Comparison of ENCODE assay signal across 8 cellular contexts in the genomic region with DNA sequence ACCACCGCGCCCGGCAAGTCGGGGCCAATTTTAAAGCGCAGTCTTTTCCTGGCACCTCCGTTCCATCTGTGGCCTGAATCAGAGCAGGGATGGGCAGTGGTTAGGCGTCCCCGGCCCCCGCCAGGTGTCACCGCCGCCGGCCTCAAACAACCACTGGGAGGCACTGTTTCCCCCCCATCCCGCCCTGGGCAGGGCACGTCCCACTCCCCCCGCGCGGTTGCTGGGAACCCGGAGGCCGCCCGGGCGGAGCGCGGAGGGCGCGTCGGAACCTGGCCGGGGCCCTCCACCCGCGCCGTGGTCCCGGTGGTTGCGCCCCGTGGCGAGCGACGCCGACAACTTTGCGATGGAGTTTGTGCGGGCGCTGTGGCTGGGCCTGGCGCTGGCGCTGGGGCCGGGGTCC. TPM values are rescaled to one million over a fixed set of nuclear protein-coding genes. Genes with fewer than 3 reads are reported as not detected.
DNase-seq lines count a peak whose midpoint lies in the region; ATAC-seq, FAIRE-seq and TF ChIP-seq lines count a peak whose summit lies in the region.

A gene with protein sequence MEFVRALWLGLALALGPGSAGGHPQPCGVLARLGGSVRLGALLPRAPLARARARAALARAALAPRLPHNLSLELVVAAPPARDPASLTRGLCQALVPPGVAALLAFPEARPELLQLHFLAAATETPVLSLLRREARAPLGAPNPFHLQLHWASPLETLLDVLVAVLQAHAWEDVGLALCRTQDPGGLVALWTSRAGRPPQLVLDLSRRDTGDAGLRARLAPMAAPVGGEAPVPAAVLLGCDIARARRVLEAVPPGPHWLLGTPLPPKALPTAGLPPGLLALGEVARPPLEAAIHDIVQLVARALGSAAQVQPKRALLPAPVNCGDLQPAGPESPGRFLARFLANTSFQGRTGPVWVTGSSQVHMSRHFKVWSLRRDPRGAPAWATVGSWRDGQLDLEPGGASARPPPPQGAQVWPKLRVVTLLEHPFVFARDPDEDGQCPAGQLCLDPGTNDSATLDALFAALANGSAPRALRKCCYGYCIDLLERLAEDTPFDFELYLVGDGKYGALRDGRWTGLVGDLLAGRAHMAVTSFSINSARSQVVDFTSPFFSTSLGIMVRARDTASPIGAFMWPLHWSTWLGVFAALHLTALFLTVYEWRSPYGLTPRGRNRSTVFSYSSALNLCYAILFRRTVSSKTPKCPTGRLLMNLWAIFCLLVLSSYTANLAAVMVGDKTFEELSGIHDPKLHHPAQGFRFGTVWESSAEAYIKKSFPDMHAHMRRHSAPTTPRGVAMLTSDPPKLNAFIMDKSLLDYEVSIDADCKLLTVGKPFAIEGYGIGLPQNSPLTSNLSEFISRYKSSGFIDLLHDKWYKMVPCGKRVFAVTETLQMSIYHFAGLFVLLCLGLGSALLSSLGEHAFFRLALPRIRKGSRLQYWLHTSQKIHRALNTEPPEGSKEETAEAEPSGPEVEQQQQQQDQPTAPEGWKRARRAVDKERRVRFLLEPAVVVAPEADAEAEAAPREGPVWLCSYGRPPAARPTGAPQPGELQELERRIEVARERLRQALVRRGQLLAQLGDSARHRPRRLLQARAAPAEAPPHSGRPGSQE (plus strand): TSS at position 325 of the 400 bp plus-strand sequence. CDS start 19 bp downstream, at position 344.

- no peak for TF ChIP-seq POLR2A in esophagus squamous epithelium (IDR thresholded peaks at IDR 0.05)

- H3K9me3 ChIP-seq in esophagus squamous epithelium (no peaks in the 10 kb centered on the region), pancreas (no peaks in the 10 kb centered on the region)

- peak; percentile 27 to 65 (median 40) for ATAC-seq in pancreas
- ATAC-seq in HG02678 (IDR thresholded peaks at IDR 0.05; ENCODE audit: unreplicated experiment) = no peak
- no peak for ATAC-seq in GM19023 (IDR thresholded peaks at IDR 0.05; ENCODE audit: unreplicated experiment)

- no peak for FAIRE-seq in pancreas (lab: Jason Lieb, UNC)

- no CpG with 5 or more reads among the region's 43 CpGs for WGBS in esophagus squamous epithelium, 2 donors
- WGBS in pancreas, 2 donors = 2 to 3% methylated on average over 31 to 43 of the region's 43 CpGs

- TF ChIP-seq CTCF in GM12864 (IDR thresholded peaks at IDR 0.05; ENCODE audit: low read depth, low read length, missing control alignments) = peak; percentile 52
- TF ChIP-seq CTCF in esophagus squamous epithelium (IDR thresholded peaks at IDR 0.05) = peak; percentile 21 to 55 (median 42)
- peak in 3 of 4 donors; percentile 13 to 29 (median 21) for TF ChIP-seq CTCF in pancreas (IDR thresholded peaks at IDR 0.05)

- intact Hi-C loops in esophagus squamous epithelium (cut with DNase I) = no loop called here
- intact Hi-C loops in pancreas (cut with DNase I) = no loop called here

- peaks cover 21 to 38% (median 31%) of the 10 kb centered on the region in 3 donors for H3K4me1 ChIP-seq in esophagus squamous epithelium
- no peaks in the 10 kb centered on the region for H3K4me1 ChIP-seq in pancreas

- H3K36me3 ChIP-seq in esophagus squamous epithelium (peaks cover 0 to under 1% (median 0%) of the 10 kb centered on the region in 3 donors), pancreas (no peaks in the 10 kb centered on the region)

- peaks cover 8 to 98% (median 23%) of the 10 kb centered on the region in 4 donors for H3K27me3 ChIP-seq in esophagus squamous epithelium
- H3K27me3 ChIP-seq in pancreas = peaks cover 0 to 16% (median 2%) of the 10 kb centered on the region in 4 donors

- H3K4me3 ChIP-seq in GM12864 (ENCODE audit: low read depth, low read length) (no peak within 1 kb of the TSS), esophagus squamous epithelium (peak within 1 kb of the TSS in 2 of 4 donors; percentile 32 to 59), pancreas (peak within 1 kb of the TSS in 1 of 4 donors; percentile 30)

- DNase-seq in GM12864 (ENCODE audit: low read depth) = no peak
- DNase-seq in NCI-H226 = peak; percentile 58
- peak; percentile 59 for DNase-seq in activated T-cell treated with anti-CD3 and anti-CD28 coated beads for 24 hours (ENCODE audit: low read depth)
- no peak for DNase-seq in esophagus squamous epithelium (lab: John Stamatoyannopoulos, UW)
- DNase-seq in pancreas = peak in 5 of 6 donors; percentile 48 to 82 (median 71)
- DNase-seq in NCI-H2107 treated with DMSO at 0.1 percent for 48 hours (lab: John Stamatoyannopoulos, UW; ENCODE audit: unreplicated experiment) = no peak

- H3K27ac ChIP-seq in esophagus squamous epithelium (no peak within 1 kb of the TSS), pancreas (no peak within 1 kb of the TSS)

RNA-seq across cellular contexts. Expression of the gene that starts here (rescaled TPM):
- total RNA-seq in esophagus squamous epithelium = not detected
- total RNA-seq in pancreas = not detected
- under 1 TPM; 0.08 to 0.09 TPM for polyA plus RNA-seq in pancreas

Comparison
In these comparisons a context has a peak if more than half of its experiments do, and no peak if none do; other contexts are left out.
1. Peak in DNase-seq and ATAC-seq in pancreas; RNA of the gene not detected or under 1 TPM.
2. DNase-seq: peak in NCI-H226 (single experiment) and activated T-cell treated with anti-CD3 and anti-CD28 coated beads for 24 hours (single experiment); none in GM12864 (single experiment), esophagus squamous epithelium (single experiment) and NCI-H2107 treated with DMSO at 0.1 percent for 48 hours (single experiment).
3. Peak in every context shown above with its lines, with median percentiles within 50 percentile points of each other: CTCF ChIP-seq.